In the genomic region with DNA sequence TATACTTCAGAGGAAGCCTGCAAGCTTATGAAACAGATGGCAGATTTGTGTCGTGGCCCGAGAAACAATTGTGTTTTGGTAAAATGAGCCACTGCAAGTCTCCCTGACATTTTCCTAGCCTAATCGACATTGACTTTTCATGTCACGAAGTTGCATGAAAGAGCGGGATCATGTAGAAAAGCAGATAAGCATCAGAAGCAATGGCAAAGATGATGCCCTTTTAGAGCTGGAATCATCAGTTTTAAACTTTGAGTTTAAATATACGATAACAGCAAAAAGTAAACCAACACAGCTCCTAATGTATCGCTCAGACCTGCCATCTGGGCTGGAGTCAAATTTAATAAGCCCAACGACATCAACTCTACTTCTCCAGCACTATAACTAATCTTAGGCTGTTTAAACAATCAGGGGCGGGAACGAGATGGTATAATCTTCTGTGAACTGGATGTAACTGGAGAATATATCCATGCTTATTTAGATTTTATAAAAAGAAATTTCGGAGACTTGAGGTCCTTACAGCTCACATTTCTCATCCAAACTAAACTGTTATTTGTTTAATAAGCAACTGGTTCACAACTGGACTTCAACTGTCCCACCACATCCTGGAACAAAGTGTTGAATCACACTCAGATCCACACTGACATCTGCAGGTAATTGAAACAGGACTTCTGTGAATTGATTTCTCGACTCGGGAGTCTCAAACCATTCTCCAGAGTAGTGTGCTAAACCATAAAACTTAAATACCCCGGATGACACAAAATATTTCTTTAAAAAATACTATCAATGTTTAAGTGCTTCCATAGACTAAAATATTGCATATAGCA, we compare ENCODE assay signal across 11 cellular contexts. TPM values are rescaled to one million over a fixed set of nuclear protein-coding genes. Genes with fewer than 3 reads are reported as not detected.
DNase-seq lines count a peak whose midpoint lies in the region; ATAC-seq, FAIRE-seq and TF ChIP-seq lines count a peak whose summit lies in the region.
"Had no signal": no experiment of that assay in that cellular context is flagged by ENCODE, and none has a peak within 500 bp of the region (broad histone marks: within the 10 kb centered on the region; RNA-seq: fewer than 3 reads in every experiment).

No MANE protein-coding gene starts in this region.

- no peak overlapping the region for H2AFZ ChIP-seq in H1 (ENCODE audit: low read length)

- H3K36me3 Mint-ChIP-seq in activated CD8-positive, alpha-beta T cell treated with anti-CD3 and anti-CD28 coated beads, Interleukin-2, amount 10 ng/mL, durations not matched to agents 7 days and 5 days (ENCODE audit: low read depth), result no peaks in the 10 kb centered on the region

- H3K36me3 ChIP-seq in H1 (ENCODE audit: control insufficient read depth in 2 of 4, insufficient read depth in 4 of 4, low read length in 3 of 4), result no peaks in the 10 kb centered on the region
- no peaks in the 10 kb centered on the region for H3K36me3 ChIP-seq in gastrocnemius medialis
- H3K36me3 ChIP-seq in lower lobe of right lung, result no peaks in the 10 kb centered on the region
- H3K36me3 ChIP-seq: BLaER1 had no signal

- no peak overlapping the region for H3K4ac ChIP-seq in H1 (replicated peaks; ENCODE audit: insufficient read length, low read depth, low read length)

- H3K27ac ChIP-seq in H1 (ENCODE audit: low read depth, low read length), result no peak overlapping the region
- H3K27ac ChIP-seq in gastrocnemius medialis, result no peak overlapping the region
- H3K27ac ChIP-seq in lower lobe of right lung, result no peak overlapping the region
- H3K27ac ChIP-seq: BLaER1 had no signal

- TF ChIP-seq CTCF in H1 (IDR thresholded peaks at IDR 0.05; ENCODE audit: control extremely low read depth in 1 of 3, insufficient read depth in 1 of 3, low read depth in 1 of 3, low read length in 3 of 3), result peak in 1 of 3 experiments; percentile 16; a peak in 1 of 4 replicates
- TF ChIP-seq CTCF in gastrocnemius medialis (IDR thresholded peaks at IDR 0.05 in 4 of 5, conservative IDR thresholded peaks at IDR 0.05 in 1 of 5), result peak in 3 of 5 experiments; percentile 14 to 43 (median 22)
- no peak for TF ChIP-seq CTCF in lower lobe of right lung (IDR thresholded peaks at IDR 0.05)

- no peak overlapping the region for H3K9ac ChIP-seq in H1 (replicated peaks in 1 of 4; ENCODE audit: extremely low read depth in 1 of 4, low read depth in 3 of 4, low read length in 3 of 4)
- H3K9ac ChIP-seq: BLaER1 had no signal

- H3K9me3 ChIP-seq in H1 (ENCODE audit: insufficient read depth in 2 of 2, low read depth in 1 of 2, low read length in 1 of 2) (no peaks in the 10 kb centered on the region), gastrocnemius medialis (no peaks in the 10 kb centered on the region), lower lobe of right lung (no peaks in the 10 kb centered on the region)

- POLR2A ChIA-PET in H1 (lab: Charles Lee; ENCODE audit: partially characterized antibody), result interaction anchor here (0.5 kb wide), 1 partner anchor 202 kb away, joined by 3 read pairs; no protein-coding TSS in a partner anchor
- POLR2A ChIA-PET in activated CD8-positive, alpha-beta T cell treated with anti-CD3 and anti-CD28 coated beads, Interleukin-2, amount 10 ng/mL, durations not matched to agents 7 days and 5 days (lab: Charles Lee), result no interaction called here

- H4K20me1 ChIP-seq in H1 (replicated peaks in 1 of 2; ENCODE audit: control insufficient read depth in 1 of 2, insufficient read depth in 2 of 2, low read length in 2 of 2), result no peaks in the 10 kb centered on the region
- H4K20me1 ChIP-seq: BLaER1 had no signal

- CTCF ChIA-PET in H1 (lab: Charles Lee; ENCODE audit: partially characterized antibody), result interaction anchor here (1.0 to 1.6 kb wide), 4 partner anchors 8 to 270 kb away, joined by 3 to 4 read pairs (median 4); no protein-coding TSS in a partner anchor
- CTCF ChIA-PET in activated CD8-positive, alpha-beta T cell treated with anti-CD3 and anti-CD28 coated beads, Interleukin-2, amount 10 ng/mL, durations not matched to agents 7 days and 5 days (lab: Charles Lee), result interaction anchor here (0.6 to 0.7 kb wide), 2 partner anchors 11 to 270 kb away, joined by 3 read pairs; no protein-coding TSS in a partner anchor

- no peaks in the 10 kb centered on the region for H3K4me1 ChIP-seq in H1 (replicated peaks in 1 of 4; ENCODE audit: control insufficient read depth in 3 of 4, insufficient read depth in 4 of 4, low read length in 3 of 4)
- H3K4me1 ChIP-seq in gastrocnemius medialis, result no peaks in the 10 kb centered on the region
- H3K4me1 ChIP-seq in lower lobe of right lung, result no peaks in the 10 kb centered on the region
- H3K4me1 ChIP-seq: BLaER1 had no signal

- no peak overlapping the region for H3K18ac ChIP-seq in H1 (ENCODE audit: extremely low read depth, low read length)

- no peaks in the 10 kb centered on the region for H3K79me1 ChIP-seq in H1 (ENCODE audit: low read depth, low read length)

- H3K79me2 ChIP-seq in H1 (ENCODE audit: control insufficient read depth in 1 of 2, insufficient read depth in 2 of 2, low read length in 2 of 2), result no peaks in the 10 kb centered on the region

- WGBS in H1 (ENCODE audit: extremely low coverage in 1 of 2, insufficient coverage in 1 of 2, insufficient read length in 1 of 2, insufficient replicate concordance in 2 of 2, low coverage in 1 of 2, low lambda C conversion rate in 2 of 2, missing lambda C conversion rate in 1 of 2), 2 experiments, result 89% methylated on average over 12 of the region's 14 CpGs; no CpG with 5 or more reads in 1 of the 2 experiments

- no peak overlapping the region for H2BK20ac ChIP-seq in H1 (ENCODE audit: low read length)

- H3K4me3 ChIP-seq in H1 (ENCODE audit: extremely low read depth in 1 of 4, insufficient read depth in 2 of 4, low read depth in 3 of 4, low read length in 4 of 4) (no peak overlapping the region), gastrocnemius medialis (no peak overlapping the region), lower lobe of right lung (no peak overlapping the region)
- H3K4me3 ChIP-seq: BLaER1 had no signal

- H3K4me3 Mint-ChIP-seq in activated CD8-positive, alpha-beta T cell treated with anti-CD3 and anti-CD28 coated beads, Interleukin-2, amount 10 ng/mL, durations not matched to agents 7 days and 5 days, result no peak overlapping the region
- H3K4me3 Mint-ChIP-seq: stimulated activated naive CD8-positive, alpha-beta T cell treated with anti-CD3 and anti-CD28 coated beads, Interleukin-15, Interleukin-2, amounts not matched to agents 100 ng/mL and 50 ng/mL, for 24 hours had no signal

- H3K9me3 Mint-ChIP-seq in activated CD8-positive, alpha-beta T cell treated with anti-CD3 and anti-CD28 coated beads, Interleukin-2, amount 10 ng/mL, durations not matched to agents 7 days and 5 days (ENCODE audit: insufficient read depth), result no peaks in the 10 kb centered on the region
- H3K9me3 Mint-ChIP-seq: stimulated activated naive CD8-positive, alpha-beta T cell treated with anti-CD3 and anti-CD28 coated beads, Interleukin-15, Interleukin-2, amounts not matched to agents 100 ng/mL and 50 ng/mL, for 24 hours had no signal

- H2BK5ac ChIP-seq in H1 (ENCODE audit: low read depth, low read length), result no peak overlapping the region

- no peak overlapping the region for H3K14ac ChIP-seq in H1 (ENCODE audit: insufficient read length)

- FAIRE-seq in H1 (lab: Jason Lieb, UNC), result peak; percentile 42

- ATAC-seq in gastrocnemius medialis (no peak), lower lobe of right lung (no peak)
- no peak for ATAC-seq in activated CD8-positive, alpha-beta T cell treated with anti-CD3 and anti-CD28 coated beads, Interleukin-2, amount 10 ng/mL, durations not matched to agents 7 days and 5 days

- H3K23ac ChIP-seq in H1 (ENCODE audit: insufficient read length), result no peak overlapping the region

- TF ChIP-seq RAD21 in H1 (IDR thresholded peaks at IDR 0.05 in 1 of 2, conservative IDR thresholded peaks at IDR 0.05 in 1 of 2; ENCODE audit: low read depth in 2 of 2, low read length in 2 of 2), result peak; percentile 44 to 46

- no peaks in the 10 kb centered on the region for H3K23me2 ChIP-seq in H1 (ENCODE audit: low read depth, low read length)

- no peak overlapping the region for H3K56ac ChIP-seq in H1 (replicated peaks; ENCODE audit: insufficient read length, low read depth, low read length)

- H3K27me3 Mint-ChIP-seq in activated CD8-positive, alpha-beta T cell treated with anti-CD3 and anti-CD28 coated beads, Interleukin-2, amount 10 ng/mL, durations not matched to agents 7 days and 5 days (ENCODE audit: low read depth), result peaks cover 12% of the 10 kb centered on the region

- peak; percentile 7 for DNase-seq in NCI-H748 (lab: John Stamatoyannopoulos, UW; ENCODE audit: unreplicated experiment)
- DNase-seq in NCI-H748 treated with DMSO at 0.1 percent for 48 hours (lab: John Stamatoyannopoulos, UW), result no peak
- DNase-seq in NCI-H82 (lab: John Stamatoyannopoulos, UW), result peak; percentile 72
- no peak for DNase-seq in H1 (ENCODE audit: low read depth in 1 of 2, low spot score in 2 of 2)
- no peak for DNase-seq in gastrocnemius medialis
- DNase-seq in lower lobe of right lung, result no peak
- DNase-seq in LoVo (ENCODE audit: low spot score), result no peak
- no peak for DNase-seq in activated CD8-positive, alpha-beta T cell treated with anti-CD3 and anti-CD28 coated beads, Interleukin-2, amount 10 ng/mL, durations not matched to agents 7 days and 5 days
- DNase-seq: amygdala had no signal

- no peaks in the 10 kb centered on the region for H3K4me1 Mint-ChIP-seq in activated CD8-positive, alpha-beta T cell treated with anti-CD3 and anti-CD28 coated beads, Interleukin-2, amount 10 ng/mL, durations not matched to agents 7 days and 5 days (ENCODE audit: low read depth)

- TF ChIP-seq EP300 in H1 (IDR thresholded peaks at IDR 0.05; ENCODE audit: borderline replicate concordance in 1 of 2, low read depth in 2 of 2, low read length in 2 of 2), result no peak

- H4K91ac ChIP-seq in H1 (replicated peaks; ENCODE audit: insufficient read length, low read length), result no peak overlapping the region

- H2AK5ac ChIP-seq in H1 (ENCODE audit: low read depth, low read length), result no peak overlapping the region

- H2BK120ac ChIP-seq in H1 (replicated peaks; ENCODE audit: low read depth, low read length), result no peak overlapping the region

- intact Hi-C loops in gastrocnemius medialis (cut with DNase I; ENCODE audit: low total_unique reads), result loop anchor here (1.0 to 2.0 kb wide), 2 partner anchors 232 to 269 kb away; no protein-coding TSS in a partner anchor
- intact Hi-C loops in lower lobe of right lung (cut with DNase I), result no loop called here

- TF ChIP-seq POLR2A in H1 (IDR thresholded peaks at IDR 0.05; ENCODE audit: control extremely low read depth in 1 of 2, low read depth in 2 of 2, low read length in 2 of 2) (no peak), gastrocnemius medialis (IDR thresholded peaks at IDR 0.05) (no peak)

- H3K27ac Mint-ChIP-seq in activated CD8-positive, alpha-beta T cell treated with anti-CD3 and anti-CD28 coated beads, Interleukin-2, amount 10 ng/mL, durations not matched to agents 7 days and 5 days, result no peak overlapping the region
- H3K27ac Mint-ChIP-seq: stimulated activated naive CD8-positive, alpha-beta T cell treated with anti-CD3 and anti-CD28 coated beads, Interleukin-15, Interleukin-2, amounts not matched to agents 100 ng/mL and 50 ng/mL, for 24 hours had no signal

- no peak overlapping the region for H3K4me2 ChIP-seq in H1 (ENCODE audit: insufficient read depth in 1 of 2, low read depth in 2 of 2, low read length in 2 of 2)
- H3K4me2 ChIP-seq: BLaER1 had no signal

- in situ Hi-C loops in gastrocnemius medialis (cut with MboI; ENCODE audit: low sequenced_read_pairs in 4 of 4), result loop anchor here (10.0 to 25.0 kb wide), 3 partner anchors 229 to 269 kb away; no protein-coding TSS in a partner anchor

- no peak overlapping the region for H2BK15ac ChIP-seq in H1 (ENCODE audit: low read length)

- no peak overlapping the region for H4K8ac ChIP-seq in H1 (ENCODE audit: extremely low read depth, insufficient read depth, low read length)

- H3K27me3 ChIP-seq in H1 (replicated peaks in 1 of 4; ENCODE audit: control insufficient read depth in 3 of 4, extremely low read depth in 1 of 4, insufficient read depth in 3 of 4, low read length in 3 of 4) (no peaks in the 10 kb centered on the region), gastrocnemius medialis (no peaks in the 10 kb centered on the region), lower lobe of right lung (ENCODE audit: low read depth) (no peaks in the 10 kb centered on the region)

- H4K5ac ChIP-seq in H1 (ENCODE audit: insufficient read length, low read depth, low read length), result no peak overlapping the region

- H2BK12ac ChIP-seq in H1 (ENCODE audit: low read depth, low read length), result no peak overlapping the region

RNA-seq across cellular contexts. Expression of a gene that starts 43.6 kb away (rescaled TPM):
- 29.7 and 31.6 TPM in 2 replicates for total RNA-seq in H1 (2021; fragmentation: NEBNext Ultra II Directional; extraction: Animal tissue kit (Norgen Biotek cat#: 25700))
- 14.6 and 23.0 TPM in 2 replicates for polyA plus RNA-seq in H1 (2011; rRNA removed)
- 24.5 TPM for polyA plus RNA-seq in H1 (2011; cell fraction: cytosol; rRNA removed)
- 66.6 TPM for polyA plus RNA-seq in H1 (2011; cell fraction: nucleus; rRNA removed)
- polyA plus RNA-seq in H1 (2012, experiment 1 of 2), result 32.8 to 40.5 TPM (median 38.4 TPM) in 4 replicates
- polyA plus RNA-seq in H1 (2012, experiment 2 of 2), result 10.5 TPM
- polyA plus RNA-seq in H1 (2013, experiment 1 of 2), result 20.3 TPM
- polyA plus RNA-seq in H1 (2013, experiment 2 of 2), result 17.5 TPM
- 27.4 and 36.0 TPM in 2 replicates for polyA minus RNA-seq in H1 (2011; rRNA and poly(A)+ RNA removed)
- polyA minus RNA-seq in H1 (2011; cell fraction: cytosol; rRNA and poly(A)+ RNA removed), result 19.1 TPM
- polyA minus RNA-seq in H1 (2011; cell fraction: nucleus; rRNA and poly(A)+ RNA removed), result 25.2 TPM
- 1 to 10 TPM; 2.2 to 3.6 (median 2.3) TPM for total RNA-seq in gastrocnemius medialis
- total RNA-seq in lower lobe of right lung, result 17.0 TPM
- 10 to 100 TPM; 58.5 to 61.3 TPM for total RNA-seq in activated CD8-positive, alpha-beta T cell treated with anti-CD3 and anti-CD28 coated beads, Interleukin-2, amount 10 ng/mL, durations not matched to agents 7 days and 5 days

Comparison
In these comparisons a context has a peak if more than half of its experiments do, and no peak if none do; other contexts are left out.
1. DNase-seq: peak in NCI-H748 (single experiment) and NCI-H82 (single experiment); none in NCI-H748 treated with DMSO at 0.1 percent for 48 hours (single experiment), H1 (0 of 2), gastrocnemius medialis (0 of 2), lower lobe of right lung (single experiment), LoVo (single experiment) and activated CD8-positive, alpha-beta T cell treated with anti-CD3 and anti-CD28 coated beads, Interleukin-2, amount 10 ng/mL, durations not matched to agents 7 days and 5 days (single experiment).